Comparison of ENCODE assay signal across 18 cellular contexts in genomic region chr9:88984543-88984883, GRCh38. TPM values are rescaled to one million over a fixed set of nuclear protein-coding genes. Genes with fewer than 3 reads are reported as not detected.
DNase-seq lines count a peak whose midpoint lies in the region; ATAC-seq, FAIRE-seq and TF ChIP-seq lines count a peak whose summit lies in the region.
"Had no signal": no experiment of that assay in that cellular context is flagged by ENCODE, and none has a peak within 500 bp of the region (broad histone marks: within the 10 kb centered on the region; RNA-seq: fewer than 3 reads in every experiment).

No MANE protein-coding gene starts in this region.

- no peaks in the 10 kb centered on the region for H3K9me1 ChIP-seq in keratinocyte (ENCODE audit: control insufficient read depth, extremely low read depth, insufficient read depth, low read length)

- H2AFZ ChIP-seq in PC-9 = peak overlapping the region; percentile 39; the same call in 1 of the 2 replicates
- H2AFZ ChIP-seq in keratinocyte (ENCODE audit: control insufficient read depth, low read length) = no peak overlapping the region
- H2AFZ ChIP-seq: GM23338 had no signal

- H3K9ac ChIP-seq in keratinocyte (ENCODE audit: control insufficient read depth, extremely low read depth, insufficient read depth, low read length) = no peak overlapping the region

- DNase-seq in PC-9 (peak in 1 of 2 experiments; percentile 60), epithelial cell of prostate (ENCODE audit: low read depth, low spot score) (peak; percentile 68), keratinocyte (ENCODE audit: low read depth, low spot score) (no peak), suprapubic skin (ENCODE audit: low spot score in 2 of 2) (no peak), NOMO-1 treated with dmso at 0.1 percent for 144 hours (lab: John Stamatoyannopoulos, UW; ENCODE audit: unreplicated experiment) (no peak), NCI-H446 treated with DMSO at 0.1 percent for 48 hours (lab: John Stamatoyannopoulos, UW) (no peak), mucosa of descending colon (no peak)
- DNase-seq: C1 segment of cervical spinal cord; CD4-positive, alpha-beta T cell; DND-41; GDM1; H7 had no signal

- no peaks in the 10 kb centered on the region for H3K9me2 ChIP-seq in PC-9 (ENCODE audit: insufficient read depth)

- peak; percentile 13 for FAIRE-seq in keratinocyte (lab: Jason Lieb, UNC)
- FAIRE-seq: D721Med, GM12892 had no signal

- TF ChIP-seq CTCF in PC-9 (conservative IDR thresholded peaks at IDR 0.05) = no peak
- TF ChIP-seq CTCF in keratinocyte (optimal IDR thresholded peaks at IDR 0.05 in 1 of 3, IDR thresholded peaks at IDR 0.05 in 1 of 3, conservative IDR thresholded peaks at IDR 0.05 in 1 of 3; ENCODE audit: extremely low read depth in 1 of 3, insufficient read depth in 2 of 3, low read length in 3 of 3) = no peak
- no peak for TF ChIP-seq CTCF in suprapubic skin (IDR thresholded peaks at IDR 0.05)
- TF ChIP-seq CTCF in mucosa of descending colon (IDR thresholded peaks at IDR 0.05) = no peak

- H3K4me3 ChIP-seq in PC-9 (no peak overlapping the region), keratinocyte (ENCODE audit: control insufficient read depth in 2 of 3, extremely low read depth in 1 of 3, insufficient read depth in 2 of 3, low read depth in 1 of 3, low read length in 3 of 3) (no peak overlapping the region), suprapubic skin (no peak overlapping the region), mucosa of descending colon (no peak overlapping the region)
- H3K4me3 ChIP-seq: GM23338 had no signal

- POLR2A ChIA-PET in PC-9 (lab: Charles Lee; ENCODE audit: unreplicated experiment) = no interaction called here

- TF ChIP-seq EP300 in suprapubic skin (IDR thresholded peaks at IDR 0.05) = no peak

- dilution Hi-C loops in keratinocyte (cut with MboI; ENCODE audit: extremely low pct_ligation_motif_present, low sequenced_read_pairs) = no loop called here

- H3K27ac ChIP-seq in PC-9 = no peak overlapping the region
- H3K27ac ChIP-seq in epithelial cell of prostate = no peak overlapping the region
- H3K27ac ChIP-seq in keratinocyte (ENCODE audit: control insufficient read depth, insufficient read depth, low read length) = no peak overlapping the region
- peak overlapping the region; percentile 39 for H3K27ac ChIP-seq in suprapubic skin
- H3K27ac ChIP-seq: HL-60 had no signal

- H3K27me3 ChIP-seq in PC-9 (ENCODE audit: insufficient read depth, low read depth) (no peaks in the 10 kb centered on the region), keratinocyte (ENCODE audit: control insufficient read depth, extremely low read depth, insufficient read depth, low read length) (no peaks in the 10 kb centered on the region), suprapubic skin (no peaks in the 10 kb centered on the region)

- H4K20me1 ChIP-seq in PC-9 (ENCODE audit: insufficient read depth) (no peaks in the 10 kb centered on the region), keratinocyte (ENCODE audit: control insufficient read depth, extremely low read depth, insufficient read depth, low read length) (no peaks in the 10 kb centered on the region)

- no peaks in the 10 kb centered on the region for H3K36me3 ChIP-seq in PC-9 (ENCODE audit: low read depth)
- H3K36me3 ChIP-seq in keratinocyte (ENCODE audit: control insufficient read depth in 2 of 2, extremely low read depth in 1 of 2, insufficient read depth in 2 of 2, low read length in 2 of 2) = no peaks in the 10 kb centered on the region
- no peaks in the 10 kb centered on the region for H3K36me3 ChIP-seq in suprapubic skin
- no peaks in the 10 kb centered on the region for H3K36me3 ChIP-seq in mucosa of descending colon (ENCODE audit: low read depth)

- no peak for TF ChIP-seq POLR2A in suprapubic skin (IDR thresholded peaks at IDR 0.05)

- peaks cover 10% of the 10 kb centered on the region for H3K4me1 ChIP-seq in PC-9 (replicated peaks; ENCODE audit: insufficient read depth)
- H3K4me1 ChIP-seq in keratinocyte (ENCODE audit: control insufficient read depth, extremely low read depth, insufficient read depth, low read length) = peaks cover 10% of the 10 kb centered on the region
- peaks cover 31% of the 10 kb centered on the region for H3K4me1 ChIP-seq in suprapubic skin
- no peaks in the 10 kb centered on the region for H3K4me1 ChIP-seq in mucosa of descending colon (ENCODE audit: low read depth)

- no TSS peak for BruUV-seq in PC-9 (replicated peaks; lab: Mats Ljungman, UMichigan)

- H3K9me3 ChIP-seq in PC-9 (ENCODE audit: insufficient read depth, low read depth) (no peaks in the 10 kb centered on the region), keratinocyte (ENCODE audit: control insufficient read depth, low read depth, low read length) (no peaks in the 10 kb centered on the region), suprapubic skin (no peaks in the 10 kb centered on the region), mucosa of descending colon (no peaks in the 10 kb centered on the region)

- H3K4me2 ChIP-seq in PC-9 (0 out of 2 replicates have a peak overlapping the region, but pooled peaks have one; percentile 1), keratinocyte (ENCODE audit: control insufficient read depth, extremely low read depth, insufficient read depth, low read depth, low read length) (peak overlapping the region; percentile 39)
- H3K4me2 ChIP-seq: GM23338 had no signal

- ATAC-seq in HG03139 (IDR thresholded peaks at IDR 0.05; ENCODE audit: unreplicated experiment) = no peak
- no peak for ATAC-seq in mucosa of descending colon
- ATAC-seq: GM23338 had no signal

- 47% methylated on average over 4 of the region's 4 CpGs for WGBS in suprapubic skin

- intact Hi-C loops in PC-9 (cut with micrococcal nuclease; ENCODE audit: unreplicated experiment) (no loop called here), mucosa of descending colon (cut with DNase I, micrococcal nuclease) (no loop called here)

- CTCF ChIA-PET in PC-9 (lab: Charles Lee) = no interaction called here

- peaks cover 8% of the 10 kb centered on the region; the same call in 1 of the 2 replicates for H3F3A ChIP-seq in PC-9 (ENCODE audit: insufficient read depth, low read depth)

- no peaks in the 10 kb centered on the region for H3K79me2 ChIP-seq in PC-9 (ENCODE audit: low read depth)
- H3K79me2 ChIP-seq in keratinocyte (ENCODE audit: control insufficient read depth, insufficient read depth, low read length) = no peaks in the 10 kb centered on the region

RNA-seq across cellular contexts. Expression of gene S1PR3, which starts 6.8 kb away (rescaled TPM):
- total RNA-seq in PC-9 (2021) (19.4 and 23.3 TPM in 2 replicates), suprapubic skin (10 to 100 TPM in 1 of 4 donors, 1 to 10 TPM in 3; 4.3 to 13.5 (median 5.6) TPM), mucosa of descending colon (10 to 100 TPM in 1 of 3 donors, 1 to 10 TPM in 1, under 1 TPM in 1; 0.87 to 12.2 (median 3.0) TPM)
- 4.1 to 5.3 TPM (median 4.6 TPM) in 3 replicates for polyA plus RNA-seq in keratinocyte
- 0.24 TPM for polyA plus RNA-seq in keratinocyte (2011; ENCODE audit: low read depth)
- polyA plus RNA-seq in keratinocyte (2011; cell fraction: cytosol; rRNA removed) = 3.5 and 3.7 TPM in 2 replicates
- 4.4 and 5.7 TPM in 2 replicates for polyA plus RNA-seq in keratinocyte (2011; cell fraction: nucleus; rRNA removed)
- 0.72 and 5.2 TPM in 2 replicates for polyA plus RNA-seq in keratinocyte (2012; ENCODE audit: low replicate concordance)
- polyA minus RNA-seq in keratinocyte = 6.4 to 11.4 TPM (median 9.7 TPM) in 3 replicates
- 5.9 TPM for polyA minus RNA-seq in keratinocyte (2011; cell fraction: cytosol; rRNA and poly(A)+ RNA removed)
- polyA minus RNA-seq in keratinocyte (2011; cell fraction: nucleus; rRNA and poly(A)+ RNA removed) = 5.6 and 9.5 TPM in 2 replicates
- total RNA-seq: B cell had no signal
